Comparison of ENCODE assay signal across 23 cellular contexts in the genomic region with DNA sequence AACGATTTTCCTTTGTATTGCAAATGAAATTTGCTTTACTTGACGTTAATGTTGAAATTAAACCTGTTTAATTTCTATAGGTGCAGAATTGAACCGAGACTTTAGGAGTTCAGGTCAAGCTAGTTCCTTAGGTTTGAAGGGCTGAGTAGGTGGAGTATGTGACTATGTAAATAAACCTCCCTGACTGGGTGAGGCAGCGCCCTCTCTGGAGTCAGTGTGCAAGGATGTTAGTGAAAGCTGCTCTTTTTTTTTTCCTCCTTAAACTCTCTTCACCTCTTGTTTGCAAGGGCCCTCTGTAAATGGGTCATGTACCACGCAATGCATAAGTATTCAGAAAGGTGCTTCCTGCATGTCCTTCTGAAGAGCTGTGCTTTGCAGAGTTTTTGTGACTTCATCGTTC. TPM values are rescaled to one million over a fixed set of nuclear protein-coding genes. Genes with fewer than 3 reads are reported as not detected.
"Had no signal": no experiment of that assay in that cellular context is flagged by ENCODE, and none has a peak within 500 bp of the region (broad histone marks: within the 10 kb centered on the region; RNA-seq: fewer than 3 reads in every experiment).

No MANE protein-coding gene starts in this region.

- H3K27ac ChIP-seq: coronary artery, esophagus squamous epithelium, gastroesophageal sphincter, lower lobe of right lung, testis had no signal

- ATAC-seq: activated CD4-positive, CD25-positive, alpha-beta regulatory T cell treated with anti-CD3 and anti-CD28 coated beads, Interleukin-2, amount 50 U/mL, for 24 hours; activated T-cell treated with anti-CD3 and anti-CD28 coated beads, Interleukin-2, amount 50 U/mL, for 72 hours; gastroesophageal sphincter; left lobe of liver; lower lobe of right lung; T-helper 17 cell had no signal

- H3K27me3 ChIP-seq: esophagus squamous epithelium, gastroesophageal sphincter, testis had no signal

- FAIRE-seq: bronchial epithelial cell had no signal

- H3K9me3 ChIP-seq: esophagus squamous epithelium, gastroesophageal sphincter, lower lobe of right lung, testis had no signal

- H3K4me1 ChIP-seq: esophagus squamous epithelium, gastroesophageal sphincter, lower lobe of right lung, testis had no signal

- H3K4me3 ChIP-seq: coronary artery, esophagus squamous epithelium, gastroesophageal sphincter, lower lobe of right lung, testis had no signal

- H3K36me3 ChIP-seq: esophagus squamous epithelium, gastroesophageal sphincter, lower lobe of right lung had no signal

- DNase-seq: activated CD4-positive, alpha-beta memory T cell treated with anti-CD3 and anti-CD28 coated beads, Interleukin-2, amount 10 ng/mL, durations not matched to agents 7 days and 5 days; activated CD4-positive, alpha-beta T cell treated with anti-CD3 and anti-CD28 coated beads, Interleukin-2, amount 10 ng/mL, durations not matched to agents 24 days and 14 days; activated effector memory CD4-positive, alpha-beta T cell treated with Interleukin-2 at 50 U/mL for 16 hours; activated naive CD4-positive, alpha-beta T cell treated with anti-CD3 and anti-CD28 coated beads for 36 hours; activated naive CD8-positive, alpha-beta T cell treated with anti-CD3 and anti-CD28 coated beads, Interleukin-2, amount 10 ng/mL, durations not matched to agents 7 days and 5 days; activated T-cell treated with anti-CD3 and anti-CD28 coated beads, Interleukin-2, amount 50 U/mL, for 72 hours; amniotic stem cell; esophagus squamous epithelium; hypothalamus; immature natural killer cell; lower lobe of right lung; naive B cell; occipital lobe; stimulated activated CD4-positive, alpha-beta T cell treated with anti-CD3 and anti-CD28 coated beads, Interleukin-2, amount 100 ng/mL, for 48 hours; stimulated activated CD8-positive, alpha-beta memory T cell treated with anti-CD3 and anti-CD28 coated beads, Interleukin-4, amount 100 ng/mL, for 48 hours; stimulated activated naive CD4-positive, alpha-beta T cell; T-helper 17 cell; testis had no signal

RNA-seq across cellular contexts. Expression of gene GALNT17, which starts 33.8 kb away (rescaled TPM):
- total RNA-seq: activated CD4-positive, alpha-beta memory T cell treated with anti-CD3 and anti-CD28 coated beads, Interleukin-2, amount 10 ng/mL, durations not matched to agents 7 days and 5 days; activated CD4-positive, alpha-beta T cell treated with anti-CD3 and anti-CD28 coated beads, Interleukin-2, amount 10 ng/mL, durations not matched to agents 24 days and 14 days; activated naive CD4-positive, alpha-beta T cell treated with anti-CD3 and anti-CD28 coated beads for 36 hours; activated naive CD8-positive, alpha-beta T cell treated with anti-CD3 and anti-CD28 coated beads, Interleukin-2, amount 10 ng/mL, durations not matched to agents 7 days and 5 days; activated T-cell treated with anti-CD3 and anti-CD28 coated beads, Interleukin-2, amount 50 U/mL, for 72 hours; bronchial epithelial cell; T-helper 17 cell had no signal
- polyA plus RNA-seq: immature natural killer cell had no signal
